8 cellular contexts compared by ENCODE assay signal in genomic region chr17:18141210-18141803, GRCh38. TPM values are rescaled to one million over a fixed set of nuclear protein-coding genes. Genes with fewer than 3 reads are reported as not detected.
DNase-seq lines count a peak whose midpoint lies in the region; ATAC-seq and TF ChIP-seq lines count a peak whose summit lies in the region.

No MANE protein-coding gene starts in this region.

- ATAC-seq in WTC11 (no peak), GM18909 (IDR thresholded peaks at IDR 0.05; ENCODE audit: poor library complexity, unreplicated experiment) (no peak), HG02571 (IDR thresholded peaks at IDR 0.05; ENCODE audit: unreplicated experiment) (no peak)

- DNase-seq in ACHN (peak; percentile 69), G401 (ENCODE audit: low spot score) (peak; percentile 79), NCI-H146 (lab: John Stamatoyannopoulos, UW) (peak; percentile 56), WTC11 (ENCODE audit: low spot score) (no peak), fibroblast of gingiva (ENCODE audit: low read depth) (peak; percentile 29), neuronal stem cell (ENCODE audit: low spot score) (peak; percentile 47)

- no peak overlapping the region for H3K18ac ChIP-seq in neuronal stem cell (ENCODE audit: low read length)

- no peaks in the 10 kb centered on the region for H3K9me3 Mint-ChIP-seq in WTC11

- H3K27ac ChIP-seq in neuronal stem cell (replicated peaks; ENCODE audit: low read length) = no peak overlapping the region

- H3K4me2 ChIP-seq in neuronal stem cell (ENCODE audit: insufficient read depth, low read length, poor library complexity, severe bottlenecking) = no peak overlapping the region

- H3K4me1 Mint-ChIP-seq in WTC11 = peaks cover 12% of the 10 kb centered on the region

- no peak overlapping the region for H3K4ac ChIP-seq in neuronal stem cell (ENCODE audit: low read length)

- no peak overlapping the region for H4K91ac ChIP-seq in neuronal stem cell (ENCODE audit: low read depth, low read length, poor library complexity)

- no peak overlapping the region for H2BK5ac ChIP-seq in neuronal stem cell (ENCODE audit: low read length)

- POLR2A ChIA-PET in WTC11 (lab: Charles Lee) = no interaction called here

- in situ Hi-C loops in ACHN (cut with HindIII; ENCODE audit: low pct_ligation_motif_present, low pct_unique_long_range_greater_than_20kb, low sequenced_read_pairs) = no loop called here
- in situ Hi-C loops in G401 (cut with HindIII; ENCODE audit: low sequenced_read_pairs) = no loop called here

- H3K4me3 ChIP-seq in neuronal stem cell (ENCODE audit: low read length in 2 of 2) = no peak overlapping the region

- H3K14ac ChIP-seq in neuronal stem cell (ENCODE audit: low read length) = no peak overlapping the region

- no peak overlapping the region for H3K9ac ChIP-seq in neuronal stem cell (ENCODE audit: low read depth, low read length, poor library complexity)

- H3K27me3 ChIP-seq in neuronal stem cell (ENCODE audit: control insufficient read depth in 3 of 3, insufficient read depth in 3 of 3, low read depth in 1 of 3, low read length in 3 of 3) = peaks cover 0 to 6% (median 0%) of the 10 kb centered on the region in 3 experiments

- no peak overlapping the region for H3K23ac ChIP-seq in neuronal stem cell (ENCODE audit: low read depth, low read length, poor library complexity)

- TF ChIP-seq CTCF in WTC11 (IDR thresholded peaks at IDR 0.05) = no peak; the same call in 1 of the 2 replicates

- no peaks in the 10 kb centered on the region for H3K79me1 ChIP-seq in neuronal stem cell (ENCODE audit: low read depth, low read length)

- H3K4me3 Mint-ChIP-seq in WTC11 = no peak overlapping the region

- H3K9me3 ChIP-seq in neuronal stem cell (replicated peaks in 1 of 2; ENCODE audit: control insufficient read depth in 2 of 2, insufficient read depth in 1 of 2, low read depth in 1 of 2, low read length in 2 of 2) = no peaks in the 10 kb centered on the region

- H2BK12ac ChIP-seq in neuronal stem cell (ENCODE audit: low read length) = no peak overlapping the region

- H2BK15ac ChIP-seq in neuronal stem cell (ENCODE audit: low read length) = no peak overlapping the region

- no peak overlapping the region for H4K8ac ChIP-seq in neuronal stem cell (ENCODE audit: low read depth, low read length)

- no peak overlapping the region for H2AFZ ChIP-seq in neuronal stem cell (ENCODE audit: low read length)

- H3K36me3 ChIP-seq in neuronal stem cell (replicated peaks in 1 of 2; ENCODE audit: control insufficient read depth in 2 of 2, insufficient read depth in 2 of 2, low read length in 2 of 2) = no peaks in the 10 kb centered on the region

- peaks cover 0 to 2% of the 10 kb centered on the region in 2 donors for H3K4me1 ChIP-seq in neuronal stem cell (ENCODE audit: control insufficient read depth in 2 of 2, insufficient read depth in 1 of 2, low read depth in 1 of 2, low read length in 2 of 2)

- no peaks in the 10 kb centered on the region for H3K36me3 Mint-ChIP-seq in WTC11

- no peak overlapping the region for H3K27ac Mint-ChIP-seq in WTC11

- H3K27me3 Mint-ChIP-seq in WTC11 (ENCODE audit: low read depth) = no peaks in the 10 kb centered on the region; the same call in 1 of the 2 replicates

- WGBS in neuronal stem cell (ENCODE audit: extremely low coverage in 2 of 2, insufficient read length in 2 of 2, insufficient replicate concordance in 1 of 2), 2 donors = no CpG with 5 or more reads among the region's 9 CpGs

- CTCF ChIA-PET in WTC11 (lab: Charles Lee) = interaction anchor here (0.6 to 5.1 kb wide), 16 partner anchors 12 to 114 kb away, joined by 3 to 89 read pairs (median 8); partner anchors contain the start of genes ALKBH5 and LLGL1

- H2BK120ac ChIP-seq in neuronal stem cell (ENCODE audit: low read depth, low read length) = no peak overlapping the region

- H2AK5ac ChIP-seq in neuronal stem cell (ENCODE audit: low read depth, low read length) = no peak overlapping the region

TF ChIP-seq in WTC11, 78 proteins besides CTCF, POLR2A, EP300 and RAD21:
- no peak for TF ChIP-seq ARID4B (CRISPR knock-in tag; IDR thresholded peaks at IDR 0.05; ENCODE audit: borderline replicate concordance)
- 0 out of 2 replicates have a peak, but pooled peaks have one; percentile 24 for TF ChIP-seq SMAD3 (CRISPR knock-in tag; IDR thresholded peaks at IDR 0.05; ENCODE audit: borderline replicate concordance)

RNA-seq across cellular contexts. Expression of gene MYO15A, which starts 32.8 kb away (rescaled TPM):
- not detected in 2 replicates for total RNA-seq in G401 (2014; rRNA removed; shearing (Covaris generic))
- 2.6 to 4.5 TPM (median 3.6 TPM) in 3 replicates for total RNA-seq in WTC11 (2021)
- 1.3 TPM for polyA plus RNA-seq in neuronal stem cell (2013, experiment 1 of 2)
- polyA plus RNA-seq in neuronal stem cell (2013, experiment 2 of 2) = 1.4 TPM

RNA-seq across cellular contexts. Expression of gene ALKBH5, which starts 42.3 kb away (rescaled TPM):
- total RNA-seq in G401 (2014; rRNA removed; shearing (Covaris generic)) = 85.0 and 116 TPM in 2 replicates
- 105 to 115 TPM (median 111 TPM) in 3 replicates for total RNA-seq in WTC11 (2021)
- polyA plus RNA-seq in neuronal stem cell (2013, experiment 1 of 2) = 74.3 TPM
- 79.4 TPM for polyA plus RNA-seq in neuronal stem cell (2013, experiment 2 of 2)

RNA-seq across cellular contexts. Expression of gene DRG2, which starts 53.6 kb away (rescaled TPM):
- total RNA-seq in G401 (2014; rRNA removed; shearing (Covaris generic)) = 33.2 and 41.0 TPM in 2 replicates
- total RNA-seq in WTC11 (2021) = 40.8 to 43.1 TPM (median 41.4 TPM) in 3 replicates
- 21.8 TPM for polyA plus RNA-seq in neuronal stem cell (2013, experiment 1 of 2)
- 20.9 TPM for polyA plus RNA-seq in neuronal stem cell (2013, experiment 2 of 2)
